ENCODE assay signal across 18 cellular contexts in genomic region chr10:73113543-73113942, GRCh38. TPM values are rescaled to one million over a fixed set of nuclear protein-coding genes. Genes with fewer than 3 reads are reported as not detected.
DNase-seq lines count a peak whose midpoint lies in the region; ATAC-seq and TF ChIP-seq lines count a peak whose summit lies in the region.
"Had no signal": no experiment of that assay in that cellular context is flagged by ENCODE, and none has a peak within 500 bp of the region (broad histone marks: within the 10 kb centered on the region; RNA-seq: fewer than 3 reads in every experiment).

No MANE protein-coding gene starts in this region.

- peaks cover 11% of the 10 kb centered on the region for H3K4me1 ChIP-seq in IMR-90 (ENCODE audit: control insufficient read depth, insufficient read depth, low read length)

- no peak overlapping the region for H2AFZ ChIP-seq in IMR-90 (replicated peaks; ENCODE audit: low read length, poor library complexity)

- TF ChIP-seq CTCF in IMR-90 (conservative IDR thresholded peaks at IDR 0.05; ENCODE audit: low read depth, low read length) (no peak), chondrocyte (IDR thresholded peaks at IDR 0.05) (no peak), neural crest cell (conservative IDR thresholded peaks at IDR 0.05) (no peak)

- H3K27ac ChIP-seq in IMR-90 (ENCODE audit: insufficient read depth, low read length), result no peak overlapping the region

- no peak overlapping the region for H2BK15ac ChIP-seq in IMR-90 (ENCODE audit: low read depth, low read length)

- H3K27me3 Mint-ChIP-seq in chondrocyte (ENCODE audit: low read depth), result no peaks in the 10 kb centered on the region
- H3K27me3 Mint-ChIP-seq in neural crest cell (ENCODE audit: low read depth), result no peaks in the 10 kb centered on the region
- H3K27me3 Mint-ChIP-seq: activated CD4-positive, alpha-beta T cell treated with anti-CD3 and anti-CD28 coated beads, Interleukin-2, amount 10 ng/mL, durations not matched to agents 24 days and 14 days; brain; IgD-negative memory B cell had no signal

- no peak overlapping the region for H2BK120ac ChIP-seq in IMR-90 (ENCODE audit: low read depth, low read length)

- ATAC-seq in IMR-90 (ENCODE audit: low read depth), result no peak
- no peak for ATAC-seq in GM21526 (IDR thresholded peaks at IDR 0.05; ENCODE audit: low FRiP score, unreplicated experiment)
- no peak for ATAC-seq in HG03460 (IDR thresholded peaks at IDR 0.05; ENCODE audit: unreplicated experiment)

- H2BK20ac ChIP-seq in IMR-90 (ENCODE audit: low read depth, low read length), result no peak overlapping the region

- H3K9me3 Mint-ChIP-seq in chondrocyte (ENCODE audit: low read depth) (no peaks in the 10 kb centered on the region), neural crest cell (peaks cover 3% of the 10 kb centered on the region)
- H3K9me3 Mint-ChIP-seq: IgD-negative memory B cell had no signal

- no peak overlapping the region for H3K56ac ChIP-seq in IMR-90 (ENCODE audit: extremely low read depth, insufficient read depth, low read length)

- POLR2A ChIA-PET in IMR-90 (lab: Charles Lee; ENCODE audit: unreplicated experiment), result no interaction called here

- dilution Hi-C loops in IMR-90 (cut with HindIII; ENCODE audit: low sequenced_read_pairs, unreplicated experiment), result no loop called here

- H3K9ac ChIP-seq in IMR-90 (ENCODE audit: low read depth, low read length), result no peak overlapping the region

- no peak overlapping the region for H3K4me3 ChIP-seq in IMR-90 (ENCODE audit: insufficient read depth, low read depth, low read length)

- no peak overlapping the region for H4K91ac ChIP-seq in IMR-90 (ENCODE audit: insufficient read depth, low read depth, low read length)

- H2AK5ac ChIP-seq in IMR-90 (ENCODE audit: low read depth, low read length), result no peak overlapping the region

- no peak overlapping the region for H3K4me3 Mint-ChIP-seq in chondrocyte (ENCODE audit: unreplicated experiment)
- H3K4me3 Mint-ChIP-seq in neural crest cell, result peak overlapping the region; percentile 31
- H3K4me3 Mint-ChIP-seq: activated CD4-positive, alpha-beta T cell treated with anti-CD3 and anti-CD28 coated beads, Interleukin-2, amount 10 ng/mL, durations not matched to agents 24 days and 14 days; brain had no signal

- no peak overlapping the region for H2AK9ac ChIP-seq in IMR-90 (replicated peaks; ENCODE audit: low read depth, low read length, poor library complexity)

- peak overlapping the region; percentile 10 for H3K27ac Mint-ChIP-seq in chondrocyte (ENCODE audit: unreplicated experiment)
- no peak overlapping the region for H3K27ac Mint-ChIP-seq in neural crest cell (ENCODE audit: unreplicated experiment)
- H3K27ac Mint-ChIP-seq: activated CD4-positive, alpha-beta T cell treated with anti-CD3 and anti-CD28 coated beads, Interleukin-2, amount 10 ng/mL, durations not matched to agents 24 days and 14 days; brain had no signal

- WGBS in IMR-90 (ENCODE audit: extremely low coverage in 2 of 2, insufficient read length in 1 of 2), 2 experiments, result no CpG with 5 or more reads among the region's 1 CpG

- no peak overlapping the region; the same call in 1 of the 2 replicates for H3K4me2 ChIP-seq in IMR-90 (ENCODE audit: low read depth, low read length)

- H3K23ac ChIP-seq in IMR-90 (ENCODE audit: low read depth, low read length), result no peak overlapping the region

- no peak overlapping the region for H3K18ac ChIP-seq in IMR-90 (ENCODE audit: low read depth, low read length)

- no peak overlapping the region for H4K5ac ChIP-seq in IMR-90 (ENCODE audit: low read depth, low read length)

- in situ Hi-C loops in IMR-90 (cut with MboI; ENCODE audit: low sequenced_read_pairs), result no loop called here

- H4K20me1 ChIP-seq in IMR-90 (ENCODE audit: insufficient read depth, low read length), result no peaks in the 10 kb centered on the region

- peaks cover 3% of the 10 kb centered on the region; the same call in 1 of the 2 replicates for H3K36me3 ChIP-seq in IMR-90 (ENCODE audit: control insufficient read depth, insufficient read depth, low read length)

- CTCF ChIA-PET in IMR-90 (lab: Yijun Ruan, JAX), result interaction anchor here (1.2 kb wide), 1 partner anchor 14 kb away, joined by 3 read pairs; no protein-coding TSS in a partner anchor

- TF ChIP-seq POLR2A in IMR-90 (IDR thresholded peaks at IDR 0.05; ENCODE audit: low read depth, low read length), result no peak

- H3K4ac ChIP-seq in IMR-90 (ENCODE audit: low read depth, low read length), result no peak overlapping the region

- intact Hi-C loops in IMR-90 (cut with micrococcal nuclease), result loop anchor here (5.0 kb wide), 1 partner anchor 44 kb away; no protein-coding TSS in a partner anchor

- H3K14ac ChIP-seq in IMR-90 (replicated peaks; ENCODE audit: low read depth, low read length), result no peak overlapping the region

- H4K8ac ChIP-seq in IMR-90 (ENCODE audit: low read depth in 2 of 2, low read length in 2 of 2), result no peak overlapping the region

- H3K36me3 Mint-ChIP-seq in chondrocyte (ENCODE audit: low read depth) (no peaks in the 10 kb centered on the region), neural crest cell (ENCODE audit: low read depth) (peaks cover 16% of the 10 kb centered on the region)

- no peaks in the 10 kb centered on the region for H3K9me1 ChIP-seq in IMR-90 (ENCODE audit: insufficient read depth, low read length)

- no peak for TF ChIP-seq RAD21 in IMR-90 (IDR thresholded peaks at IDR 0.05; ENCODE audit: low read length)

- no peaks in the 10 kb centered on the region for H3K27me3 ChIP-seq in IMR-90 (ENCODE audit: control insufficient read depth, insufficient read depth, low read length)

- DNase-seq in EH (ENCODE audit: low read depth) (peak; percentile 70), IMR-90 (peak; percentile 45), chondrocyte (ENCODE audit: low spot score) (no peak), neural crest cell (ENCODE audit: low read depth, low spot score) (no peak), SKM-1 (lab: John Stamatoyannopoulos, UW; ENCODE audit: unreplicated experiment) (no peak)
- DNase-seq: activated CD4-positive, alpha-beta T cell treated with anti-CD3 and anti-CD28 coated beads, Interleukin-2, amount 10 ng/mL, durations not matched to agents 24 days and 14 days; activated CD8-positive, alpha-beta memory T cell treated with anti-CD3 and anti-CD28 coated beads, Interleukin-2, amount 50 U/mL, for 48 hours; activated naive CD4-positive, alpha-beta T cell treated with Interleukin-2 at 50 U/mL for 16 hours; Calu3; hippocampal formation; kidney; NCI-H526; occipital lobe; stimulated activated CD4-positive, alpha-beta T cell treated with anti-CD3 and anti-CD28 coated beads, Interleukin-4, amount 100 ng/mL, for 24 hours had no signal

- no peaks in the 10 kb centered on the region for H3K9me3 ChIP-seq in IMR-90 (ENCODE audit: control insufficient read depth, insufficient read depth, low read length)

- H2BK5ac ChIP-seq in IMR-90 (ENCODE audit: low read depth, low read length, poor library complexity, severe bottlenecking), result peak overlapping the region; percentile 5

- BruUV-seq in IMR-90 (replicated peaks; lab: Mats Ljungman, UMichigan), result no TSS peak

- peaks cover 11 to 12% of the 10 kb centered on the region in 2 experiments; a peak in 3 of 4 replicates for H3K79me1 ChIP-seq in IMR-90 (ENCODE audit: low read depth in 1 of 2, low read length in 2 of 2)

- H3K4me1 Mint-ChIP-seq in chondrocyte (ENCODE audit: low read depth) (peaks cover 29% of the 10 kb centered on the region), neural crest cell (peaks cover 10% of the 10 kb centered on the region)

TF ChIP-seq in IMR-90, 13 proteins besides CTCF, POLR2A, EP300 and RAD21:
- TF ChIP-seq USF2 (IDR thresholded peaks at IDR 0.05; ENCODE audit: low read depth, low read length) (no peak), MXI1 (IDR thresholded peaks at IDR 0.05; ENCODE audit: borderline replicate concordance, low read depth, low read length) (no peak), NFE2L2 (IDR thresholded peaks at IDR 0.05; ENCODE audit: low read depth, low read length) (no peak), MAZ (IDR thresholded peaks at IDR 0.05; ENCODE audit: borderline replicate concordance, low read depth, low read length) (no peak), FOS (IDR thresholded peaks at IDR 0.05; ENCODE audit: low read depth, low read length) (peak; percentile 38; the same call in 1 of the 2 replicates), CEBPB (IDR thresholded peaks at IDR 0.05; ENCODE audit: low read depth, low read length) (peak; percentile 82), SMC3 (IDR thresholded peaks at IDR 0.05; ENCODE audit: low read depth, low read length) (no peak)
TF ChIP-seq in IMR-90: peak in this region for 2.

RNA-seq across cellular contexts. Expression of gene NUDT13, which starts 3.3 kb away (rescaled TPM):
- 0.90 and 1.1 TPM in 2 replicates for total RNA-seq in IMR-90 (2012; rRNA removed)
- 1.3 and 1.7 TPM in 2 replicates for polyA plus RNA-seq in IMR-90 (2012; rRNA removed)
- 0.35 and 0.52 TPM in 2 replicates for polyA plus RNA-seq in IMR-90 (2012; cell fraction: cytosol; rRNA removed)
- polyA plus RNA-seq in IMR-90 (2012; cell fraction: nucleus; rRNA removed; ENCODE audit: low replicate concordance), result 0.97 and 5.1 TPM in 2 replicates
- total RNA-seq in chondrocyte, result 1.7 to 2.2 TPM (median 2.0 TPM) in 3 replicates
- 3.4 and 4.6 TPM in 2 replicates for total RNA-seq in neural crest cell

RNA-seq across cellular contexts. Expression of gene P4HA1, which starts 16.9 kb away (rescaled TPM):
- 241 and 376 TPM in 2 replicates for total RNA-seq in IMR-90 (2012; rRNA removed)
- 133 and 178 TPM in 2 replicates for polyA plus RNA-seq in IMR-90 (2012; rRNA removed)
- polyA plus RNA-seq in IMR-90 (2012; cell fraction: cytosol; rRNA removed), result 23.4 and 30.4 TPM in 2 replicates
- 5.0 and 68.2 TPM in 2 replicates for polyA plus RNA-seq in IMR-90 (2012; cell fraction: nucleus; rRNA removed; ENCODE audit: low replicate concordance)
- total RNA-seq in chondrocyte, result 126 to 179 TPM (median 174 TPM) in 3 replicates
- total RNA-seq in neural crest cell, result 32.2 and 36.0 TPM in 2 replicates

RNA-seq across cellular contexts. Expression of gene ECD, which starts 54.3 kb away (rescaled TPM):
- total RNA-seq in IMR-90 (2012; rRNA removed) (32.8 and 36.9 TPM in 2 replicates), chondrocyte (25.4 to 30.2 TPM (median 26.6 TPM) in 3 replicates), neural crest cell (29.1 and 29.3 TPM in 2 replicates)
- 19.3 and 22.1 TPM in 2 replicates for polyA plus RNA-seq in IMR-90 (2012; rRNA removed)
- 7.3 and 7.6 TPM in 2 replicates for polyA plus RNA-seq in IMR-90 (2012; cell fraction: cytosol; rRNA removed)
- 5.6 and 21.2 TPM in 2 replicates for polyA plus RNA-seq in IMR-90 (2012; cell fraction: nucleus; rRNA removed; ENCODE audit: low replicate concordance)

RNA-seq across cellular contexts. Expression of gene FAM149B1, which starts 54.4 kb away (rescaled TPM):
- total RNA-seq in IMR-90 (2012; rRNA removed), result 22.8 and 28.3 TPM in 2 replicates
- polyA plus RNA-seq in IMR-90 (2012; rRNA removed), result 18.2 and 21.7 TPM in 2 replicates
- polyA plus RNA-seq in IMR-90 (2012; cell fraction: cytosol; rRNA removed), result 7.8 and 13.5 TPM in 2 replicates
- 18.6 and 45.4 TPM in 2 replicates for polyA plus RNA-seq in IMR-90 (2012; cell fraction: nucleus; rRNA removed; ENCODE audit: low replicate concordance)
- 19.4 to 23.7 TPM (median 20.8 TPM) in 3 replicates for total RNA-seq in chondrocyte
- total RNA-seq in neural crest cell, result 26.8 and 27.2 TPM in 2 replicates

Comparison
In these comparisons a context has a peak if more than half of its experiments do, and no peak if none do; other contexts are left out.
1. DNase-seq: peak in EH (single experiment) and IMR-90 (single experiment); none in chondrocyte (single experiment), neural crest cell (single experiment) and SKM-1 (single experiment).